ENCODE assay signal across 9 cellular contexts in the genomic region with DNA sequence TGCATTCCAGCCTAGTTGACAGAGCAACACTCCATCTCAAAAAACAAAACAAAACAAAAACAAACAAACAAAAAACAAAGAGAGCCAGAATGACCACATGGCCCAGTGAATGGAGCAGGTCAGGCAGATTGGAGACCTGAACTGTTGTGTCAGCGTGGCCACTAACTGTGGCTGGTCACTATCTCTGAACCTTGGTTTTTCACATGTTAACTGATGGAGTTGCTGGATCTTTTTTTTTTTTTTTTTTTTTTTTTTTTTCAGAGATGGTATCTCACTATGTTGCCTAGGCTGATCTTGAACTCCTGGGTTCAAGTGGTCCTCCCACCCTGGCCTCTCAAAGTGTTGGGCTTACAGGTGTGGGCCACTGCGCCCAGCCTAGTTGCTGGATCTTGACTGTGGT. TPM values are rescaled to one million over a fixed set of nuclear protein-coding genes. Genes with fewer than 3 reads are reported as not detected.
"Had no signal": no experiment of that assay in that cellular context is flagged by ENCODE, and none has a peak within 500 bp of the region (broad histone marks: within the 10 kb centered on the region; RNA-seq: fewer than 3 reads in every experiment).

No MANE protein-coding gene starts in this region.

- DNase-seq: GM23248, GOT3, H9, HCEC 1CT, KG1 had no signal

- H3K9me3 Mint-ChIP-seq: H9, IgD-negative memory B cell had no signal

- H3K4me3 ChIP-seq: GM23248 had no signal

- H3K4me3 Mint-ChIP-seq: H9, IgD-negative memory B cell had no signal

- H3K27ac ChIP-seq: GM23248, HL-60 had no signal

- FAIRE-seq: H54, HepG2 had no signal

- H3K9ac ChIP-seq: GM23248 had no signal

- H2AFZ ChIP-seq: GM23248 had no signal

- H3K36me3 Mint-ChIP-seq: IgD-negative memory B cell had no signal

- H3K27me3 Mint-ChIP-seq: IgD-negative memory B cell had no signal

RNA-seq across cellular contexts. Expression of a gene that starts 31.8 kb away (rescaled TPM):
- polyA plus RNA-seq: HepG2, IgD-negative memory B cell had no signal
